10 cellular contexts compared by ENCODE assay signal in the genomic region with DNA sequence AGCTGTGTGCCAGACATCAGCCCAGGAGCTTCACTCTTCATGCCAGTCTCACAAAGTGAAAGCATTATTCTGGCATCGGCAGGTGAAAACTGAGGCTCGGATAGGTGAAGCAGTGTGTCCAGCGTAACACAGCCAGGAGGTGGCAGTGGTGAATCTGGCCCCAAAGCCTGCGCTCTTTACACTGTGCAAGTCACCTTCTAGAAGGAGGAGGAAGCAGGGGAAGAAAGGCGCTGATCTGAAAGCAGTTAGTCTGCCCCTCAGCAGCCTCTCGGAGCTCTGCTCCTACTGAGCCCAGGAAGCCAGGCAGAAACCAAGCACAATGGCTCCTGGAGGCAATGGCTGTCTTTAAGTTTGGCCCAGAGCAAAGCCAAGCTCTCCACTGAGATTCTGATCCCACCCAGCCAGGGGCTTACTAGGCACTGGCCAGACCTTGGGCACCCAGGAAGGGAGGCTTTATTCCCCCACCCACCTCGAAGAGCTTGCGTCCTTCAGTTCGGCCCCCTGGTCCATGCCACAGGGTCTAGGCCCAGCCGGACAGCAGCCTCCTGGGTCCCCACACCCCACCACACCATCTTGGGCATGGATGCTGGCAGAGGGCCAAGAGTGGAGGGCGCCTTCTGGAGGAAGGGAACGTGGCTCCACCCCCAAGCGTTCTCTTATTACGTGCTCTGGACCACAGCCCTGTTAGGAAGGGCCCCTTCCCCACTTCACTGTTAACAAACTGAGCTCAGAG.
A peak's percentile ranks its signal among the peaks of the same experiment; 100 is the strongest.
DNase-seq lines count a peak whose midpoint lies in the region; ATAC-seq, FAIRE-seq and TF ChIP-seq lines count a peak whose summit lies in the region.
"Had no signal": no experiment of that assay in that cellular context is flagged by ENCODE, and none has a peak within 500 bp of the region (broad histone marks: within the 10 kb centered on the region; RNA-seq: fewer than 3 reads in every experiment).

No MANE protein-coding gene starts in this region.

- H3K4me1 Mint-ChIP-seq in astrocyte (ENCODE audit: low read depth, unreplicated experiment) (peaks cover 4% of the 10 kb centered on the region), neural crest cell (peaks cover 16% of the 10 kb centered on the region)
- no peaks in the 10 kb centered on the region for H3K4me1 Mint-ChIP-seq in activated T-helper 2 cell treated with anti-CD3 and anti-CD28 coated beads, Interferon-gamma antibody, Interleukin-2, Interleukin-4, amounts not matched to agents 10 μg/mL and 5 μg/mL and 100 μg/mL, durations not matched to agents 14 hours and 24 hours and 36 hours (ENCODE audit: low read depth)
- H3K4me1 Mint-ChIP-seq: B cell had no signal

- H3K27me3 Mint-ChIP-seq in astrocyte (ENCODE audit: low read depth, unreplicated experiment): peaks cover 36% of the 10 kb centered on the region
- peaks cover 9% of the 10 kb centered on the region for H3K27me3 Mint-ChIP-seq in neural crest cell (ENCODE audit: low read depth)
- peaks cover 11% of the 10 kb centered on the region for H3K27me3 Mint-ChIP-seq in activated T-helper 2 cell treated with anti-CD3 and anti-CD28 coated beads, Interferon-gamma antibody, Interleukin-2, Interleukin-4, amounts not matched to agents 10 μg/mL and 5 μg/mL and 100 μg/mL, durations not matched to agents 14 hours and 24 hours and 36 hours (ENCODE audit: low read depth)

- ATAC-seq in GM19455 (IDR thresholded peaks at IDR 0.05; ENCODE audit: unreplicated experiment): peak; percentile 81
- ATAC-seq in HG03342 (IDR thresholded peaks at IDR 0.05; ENCODE audit: unreplicated experiment): no peak

- no peaks in the 10 kb centered on the region for H3K36me3 ChIP-seq in Loucy (ENCODE audit: insufficient read depth, low read length)
- H3K36me3 ChIP-seq in astrocyte (ENCODE audit: insufficient read depth, low read length): no peaks in the 10 kb centered on the region
- H3K36me3 ChIP-seq: heart right ventricle had no signal

- intact Hi-C loops in activated T-helper 2 cell treated with anti-CD3 and anti-CD28 coated beads, Interferon-gamma antibody, Interleukin-2, Interleukin-4, amounts not matched to agents 10 μg/mL and 5 μg/mL and 100 μg/mL, durations not matched to agents 14 hours and 24 hours and 36 hours (cut with micrococcal nuclease): no loop called here

- no peaks in the 10 kb centered on the region for H3K9me2 ChIP-seq in Loucy (replicated peaks; ENCODE audit: low read depth, low read length)

- DNase-seq in NCI-H345 (lab: John Stamatoyannopoulos, UW) (peak; percentile 31), NCI-H345 treated with DMSO at 0.1 percent for 48 hours (lab: John Stamatoyannopoulos, UW; ENCODE audit: unreplicated experiment) (no peak), astrocyte (ENCODE audit: low read depth) (no peak), neural crest cell (ENCODE audit: low read depth, low spot score) (no peak)
- DNase-seq in activated T-helper 2 cell treated with anti-CD3 and anti-CD28 coated beads, Interferon-gamma antibody, Interleukin-2, Interleukin-4, amounts not matched to agents 10 μg/mL and 5 μg/mL and 100 μg/mL, durations not matched to agents 14 hours and 24 hours and 36 hours (ENCODE audit: low spot score): no peak
- DNase-seq: heart right ventricle had no signal

- H3K9me3 Mint-ChIP-seq in astrocyte (ENCODE audit: unreplicated experiment): peaks cover 3% of the 10 kb centered on the region
- H3K9me3 Mint-ChIP-seq in neural crest cell: no peaks in the 10 kb centered on the region
- H3K9me3 Mint-ChIP-seq in activated T-helper 2 cell treated with anti-CD3 and anti-CD28 coated beads, Interferon-gamma antibody, Interleukin-2, Interleukin-4, amounts not matched to agents 10 μg/mL and 5 μg/mL and 100 μg/mL, durations not matched to agents 14 hours and 24 hours and 36 hours: no peaks in the 10 kb centered on the region

- no peak overlapping the region for H2AFZ ChIP-seq in Loucy (ENCODE audit: low read length)
- peak overlapping the region; percentile 4 for H2AFZ ChIP-seq in astrocyte (ENCODE audit: low read depth, low read length)

- peaks cover 1% of the 10 kb centered on the region for H3K36me3 Mint-ChIP-seq in astrocyte (ENCODE audit: low read depth, unreplicated experiment)
- H3K36me3 Mint-ChIP-seq in neural crest cell (ENCODE audit: low read depth): no peaks in the 10 kb centered on the region
- no peaks in the 10 kb centered on the region for H3K36me3 Mint-ChIP-seq in activated T-helper 2 cell treated with anti-CD3 and anti-CD28 coated beads, Interferon-gamma antibody, Interleukin-2, Interleukin-4, amounts not matched to agents 10 μg/mL and 5 μg/mL and 100 μg/mL, durations not matched to agents 14 hours and 24 hours and 36 hours (ENCODE audit: low read depth)

- H4K20me1 ChIP-seq in Loucy (ENCODE audit: insufficient read depth, low read length, poor library complexity, severe bottlenecking): no peaks in the 10 kb centered on the region
- H4K20me1 ChIP-seq in astrocyte (ENCODE audit: insufficient read depth, low read length): no peaks in the 10 kb centered on the region

- H3K27me3 ChIP-seq in Loucy (ENCODE audit: insufficient read depth, low read length, poor library complexity, severe bottlenecking) (no peaks in the 10 kb centered on the region), astrocyte (ENCODE audit: insufficient read depth, low read length) (peaks cover 6% of the 10 kb centered on the region)

- TF ChIP-seq CTCF in Loucy (conservative IDR thresholded peaks at IDR 0.05; ENCODE audit: low read length): peak; percentile 41
- no peak for TF ChIP-seq CTCF in astrocyte (IDR thresholded peaks at IDR 0.05; ENCODE audit: insufficient read depth, low read depth, low read length)
- TF ChIP-seq CTCF in neural crest cell (conservative IDR thresholded peaks at IDR 0.05): peak; percentile 45

- H3K4me3 Mint-ChIP-seq in astrocyte (ENCODE audit: unreplicated experiment): no peak overlapping the region
- H3K4me3 Mint-ChIP-seq in neural crest cell: no peak overlapping the region
- no peak overlapping the region for H3K4me3 Mint-ChIP-seq in activated T-helper 2 cell treated with anti-CD3 and anti-CD28 coated beads, Interferon-gamma antibody, Interleukin-2, Interleukin-4, amounts not matched to agents 10 μg/mL and 5 μg/mL and 100 μg/mL, durations not matched to agents 14 hours and 24 hours and 36 hours (ENCODE audit: low read depth)
- H3K4me3 Mint-ChIP-seq: B cell had no signal

- H3K27ac Mint-ChIP-seq in astrocyte (ENCODE audit: unreplicated experiment) (no peak overlapping the region), neural crest cell (ENCODE audit: unreplicated experiment) (no peak overlapping the region)
- H3K27ac Mint-ChIP-seq in activated T-helper 2 cell treated with anti-CD3 and anti-CD28 coated beads, Interferon-gamma antibody, Interleukin-2, Interleukin-4, amounts not matched to agents 10 μg/mL and 5 μg/mL and 100 μg/mL, durations not matched to agents 14 hours and 24 hours and 36 hours: no peak overlapping the region
- H3K27ac Mint-ChIP-seq: B cell had no signal

- H3K4me2 ChIP-seq in Loucy (ENCODE audit: low read depth, low read length, poor library complexity, severe bottlenecking) (no peak overlapping the region), astrocyte (ENCODE audit: low read length) (peak overlapping the region; percentile 46)

- no peak for FAIRE-seq in astrocyte (lab: Jason Lieb, UNC)

- H3K9me3 ChIP-seq in Loucy (ENCODE audit: insufficient read depth, low read depth, low read length) (no peaks in the 10 kb centered on the region), astrocyte (ENCODE audit: insufficient read depth, low read depth, low read length) (no peaks in the 10 kb centered on the region)

- no peak overlapping the region for H3K27ac ChIP-seq in astrocyte (ENCODE audit: low read depth, low read length)
- H3K27ac ChIP-seq: heart right ventricle had no signal

- H3K4me3 ChIP-seq in Loucy (ENCODE audit: low read length, poor library complexity, severe bottlenecking) (no peak overlapping the region), astrocyte (ENCODE audit: insufficient read depth, low read depth, low read length) (no peak overlapping the region)

- H3F3A ChIP-seq in Loucy (ENCODE audit: low read depth): no peaks in the 10 kb centered on the region

- H3K4me1 ChIP-seq in Loucy (ENCODE audit: insufficient read depth, low read length, poor library complexity, severe bottlenecking) (no peaks in the 10 kb centered on the region), astrocyte (ENCODE audit: insufficient read depth, low read length) (peaks cover 3% of the 10 kb centered on the region)

- no peaks in the 10 kb centered on the region for H3K79me2 ChIP-seq in Loucy (ENCODE audit: insufficient read depth, low read length)
- H3K79me2 ChIP-seq in astrocyte (ENCODE audit: insufficient read depth, low read length): no peaks in the 10 kb centered on the region

- H3K9ac ChIP-seq in Loucy (ENCODE audit: low read depth, low read length, poor library complexity, severe bottlenecking): no peak overlapping the region
- H3K9ac ChIP-seq in astrocyte (ENCODE audit: low read length): no peak overlapping the region
